Comparison of ENCODE assay signal across 12 cellular contexts in the genomic region with DNA sequence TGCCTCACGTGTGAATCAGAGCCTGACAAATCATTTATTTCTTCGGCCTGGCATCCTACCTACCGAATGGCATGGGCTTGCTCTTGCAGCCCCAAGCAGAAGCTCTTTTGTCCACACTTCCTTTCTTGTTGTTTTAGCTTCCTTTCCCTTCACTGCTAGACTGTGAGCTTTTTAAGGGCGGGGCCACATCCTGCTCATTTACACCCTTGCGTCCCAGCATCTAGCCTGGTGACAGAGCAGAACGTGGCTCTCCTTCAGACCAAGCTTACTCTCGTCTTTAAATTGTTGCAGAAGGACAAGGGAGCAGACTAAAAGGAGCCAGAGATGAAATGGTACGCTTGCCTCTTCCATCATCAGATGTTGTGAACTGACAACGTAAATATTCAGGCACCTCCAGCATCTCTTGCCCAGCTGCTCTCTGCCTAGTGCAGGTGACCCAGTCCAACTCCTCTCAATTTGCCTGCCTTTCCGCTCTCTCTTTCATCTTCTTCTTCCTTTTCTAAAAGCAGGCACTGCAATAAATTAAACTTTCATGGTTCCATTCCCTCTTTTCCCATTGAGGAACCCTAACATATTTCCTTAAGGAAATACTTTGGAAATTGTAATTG.
A peak's percentile ranks its signal among the peaks of the same experiment; 100 is the strongest.
DNase-seq lines count a peak whose midpoint lies in the region; ATAC-seq and TF ChIP-seq lines count a peak whose summit lies in the region.
"Had no signal": no experiment of that assay in that cellular context is flagged by ENCODE, and none has a peak within 500 bp of the region (broad histone marks: within the 10 kb centered on the region; RNA-seq: fewer than 3 reads in every experiment).

No MANE protein-coding gene starts in this region.

- peak overlapping the region; percentile 96 to 97 for H3K27ac Mint-ChIP-seq in T-cell
- H3K27ac Mint-ChIP-seq in activated naive CD4-positive, alpha-beta T cell treated with anti-CD3 and anti-CD28 coated beads, Interleukin-2, amount 10 ng/mL, durations not matched to agents 7 days and 5 days: peak overlapping the region; percentile 95

- H3K79me2 ChIP-seq in parathyroid adenoma: no peaks in the 10 kb centered on the region

- POLR2A ChIA-PET in T-cell (lab: Charles Lee): interaction anchor here (0.6 kb wide), 2 partner anchors 13 to 475 kb away, joined by 3 read pairs; no protein-coding TSS in a partner anchor

- no peak for TF ChIP-seq POLR2A in vagina (IDR thresholded peaks at IDR 0.05)

- peak; percentile 44 for ATAC-seq in GM19372 (IDR thresholded peaks at IDR 0.05; ENCODE audit: low read depth, unreplicated experiment)
- ATAC-seq in T-cell (replicated peaks in 1 of 4): peak; percentile 95 to 97 (median 96)
- no peak for ATAC-seq in GM18519 (IDR thresholded peaks at IDR 0.05; ENCODE audit: low FRiP score, unreplicated experiment)

- no peak overlapping the region for H3K4me2 ChIP-seq in parathyroid adenoma (ENCODE audit: low read length)

- no peak overlapping the region for H3K4me3 ChIP-seq in parathyroid adenoma (ENCODE audit: low read depth, low read length)
- H3K4me3 ChIP-seq in vagina: no peak overlapping the region
- H3K4me3 ChIP-seq in right atrium auricular region: no peak overlapping the region
- H3K4me3 ChIP-seq: right lobe of liver, SK-N-MC had no signal

- no peaks in the 10 kb centered on the region for H3K36me3 Mint-ChIP-seq in T-cell
- peaks cover 39% of the 10 kb centered on the region for H3K36me3 Mint-ChIP-seq in activated naive CD4-positive, alpha-beta T cell treated with anti-CD3 and anti-CD28 coated beads, Interleukin-2, amount 10 ng/mL, durations not matched to agents 7 days and 5 days

- DNase-seq in T-cell: peak; percentile 20 to 71 (median 48)
- DNase-seq in activated naive CD4-positive, alpha-beta T cell treated with anti-CD3 and anti-CD28 coated beads, Interleukin-2, amount 10 ng/mL, durations not matched to agents 7 days and 5 days: peak; percentile 79
- DNase-seq in vagina (ENCODE audit: extremely low spot score in 2 of 2): no peak
- no peak for DNase-seq in right atrium auricular region (ENCODE audit: low spot score)
- DNase-seq in inferior parietal cortex (ENCODE audit: extremely low spot score): no peak
- DNase-seq: glutamatergic neuron, NCI-H524 treated with DMSO at 0.1 percent for 48 hours, right lobe of liver had no signal

- H3K36me3 ChIP-seq in parathyroid adenoma (ENCODE audit: control insufficient read depth, insufficient read depth, low read length): no peaks in the 10 kb centered on the region
- H3K36me3 ChIP-seq in vagina: no peaks in the 10 kb centered on the region
- H3K36me3 ChIP-seq in right atrium auricular region: no peaks in the 10 kb centered on the region
- H3K36me3 ChIP-seq: right lobe of liver had no signal

- no peak overlapping the region for H3K9ac ChIP-seq in parathyroid adenoma

- H3K4me1 ChIP-seq in parathyroid adenoma: peaks cover 4% of the 10 kb centered on the region
- peaks cover 13% of the 10 kb centered on the region for H3K4me1 ChIP-seq in vagina
- H3K4me1 ChIP-seq in right atrium auricular region: peaks cover 0 to 12% of the 10 kb centered on the region in 2 donors
- H3K4me1 ChIP-seq: right lobe of liver had no signal

- H2AFZ ChIP-seq in parathyroid adenoma: peak overlapping the region; percentile 23

- no peaks in the 10 kb centered on the region for H3K9me3 Mint-ChIP-seq in T-cell
- peaks cover 13% of the 10 kb centered on the region for H3K9me3 Mint-ChIP-seq in activated naive CD4-positive, alpha-beta T cell treated with anti-CD3 and anti-CD28 coated beads, Interleukin-2, amount 10 ng/mL, durations not matched to agents 7 days and 5 days

- H3K27me3 Mint-ChIP-seq in T-cell: no peaks in the 10 kb centered on the region
- no peaks in the 10 kb centered on the region for H3K27me3 Mint-ChIP-seq in activated naive CD4-positive, alpha-beta T cell treated with anti-CD3 and anti-CD28 coated beads, Interleukin-2, amount 10 ng/mL, durations not matched to agents 7 days and 5 days

- H3K4me3 Mint-ChIP-seq in T-cell: peak overlapping the region; percentile 54 to 78 (median 62)
- peak overlapping the region; percentile 73 for H3K4me3 Mint-ChIP-seq in activated naive CD4-positive, alpha-beta T cell treated with anti-CD3 and anti-CD28 coated beads, Interleukin-2, amount 10 ng/mL, durations not matched to agents 7 days and 5 days

- H3K27me3 ChIP-seq in parathyroid adenoma (ENCODE audit: control insufficient read depth, insufficient read depth, low read length) (no peaks in the 10 kb centered on the region), vagina (no peaks in the 10 kb centered on the region), right atrium auricular region (no peaks in the 10 kb centered on the region)
- H3K27me3 ChIP-seq: right lobe of liver had no signal

- CTCF ChIA-PET in T-cell (lab: Charles Lee): interaction anchor here (0.5 to 1.1 kb wide), 4 partner anchors 12 to 518 kb away, joined by 4 to 6 read pairs (median 6); no protein-coding TSS in a partner anchor
- CTCF ChIA-PET in activated naive CD4-positive, alpha-beta T cell treated with anti-CD3 and anti-CD28 coated beads, Interleukin-2, amount 10 ng/mL, durations not matched to agents 7 days and 5 days (lab: Charles Lee): interaction anchor here (0.9 to 2.3 kb wide), 4 partner anchors 13 to 442 kb away, joined by 3 to 9 read pairs (median 4); a partner anchor contains a TSS

- TF ChIP-seq CTCF in parathyroid adenoma (IDR thresholded peaks at IDR 0.05) (no peak), vagina (IDR thresholded peaks at IDR 0.05) (no peak), right atrium auricular region (IDR thresholded peaks at IDR 0.05) (no peak)

- no peak overlapping the region for H3K27ac ChIP-seq in parathyroid adenoma
- H3K27ac ChIP-seq in vagina: no peak overlapping the region
- H3K27ac ChIP-seq in right atrium auricular region: no peak overlapping the region
- H3K27ac ChIP-seq: right lobe of liver, SK-N-MC had no signal

- peaks cover 71 to 76% (median 73%) of the 10 kb centered on the region in 3 donors for H3K4me1 Mint-ChIP-seq in T-cell
- H3K4me1 Mint-ChIP-seq in activated naive CD4-positive, alpha-beta T cell treated with anti-CD3 and anti-CD28 coated beads, Interleukin-2, amount 10 ng/mL, durations not matched to agents 7 days and 5 days: peaks cover 73% of the 10 kb centered on the region

- intact Hi-C loops in vagina (cut with DNase I): no loop called here

- H3K9me3 ChIP-seq in parathyroid adenoma (ENCODE audit: control insufficient read depth, low read length) (no peaks in the 10 kb centered on the region), vagina (no peaks in the 10 kb centered on the region), right atrium auricular region (no peaks in the 10 kb centered on the region)
- H3K9me3 ChIP-seq: right lobe of liver had no signal

Comparison
In these comparisons a context has a peak if more than half of its experiments do, and no peak if none do; other contexts are left out.
1. DNase-seq: peak in T-cell (34 of 34) and activated naive CD4-positive, alpha-beta T cell treated with anti-CD3 and anti-CD28 coated beads, Interleukin-2, amount 10 ng/mL, durations not matched to agents 7 days and 5 days (single experiment); none in vagina (0 of 2), right atrium auricular region (single experiment) and inferior parietal cortex (single experiment).